8 cellular contexts compared by ENCODE assay signal in genomic region chr12:9446883-9447761, GRCh38.
A peak's percentile ranks its signal among the peaks of the same experiment; 100 is the strongest.
DNase-seq lines count a peak whose midpoint lies in the region; ATAC-seq, FAIRE-seq and TF ChIP-seq lines count a peak whose summit lies in the region.
"Not testable (repeated sequence)": the region's sequence is repeated elsewhere in the genome, so short reads cannot be mapped to it uniquely, and the experiment has no call there.

No MANE protein-coding gene starts in this region.

- POLR2A ChIA-PET in A549 (lab: Yijun Ruan, JAX); activated CD4-positive, alpha-beta T cell treated with anti-CD3 and anti-CD28 coated beads for 36 hours (lab: Charles Lee): not testable (repeated sequence)

- H3K9ac ChIP-seq in HUES48 (ENCODE audit: low read depth, low read length) = peak overlapping the region; percentile 48; the same call in 1 of the 2 replicates
- H3K9ac ChIP-seq in iPS-18a (ENCODE audit: low read length) = peak overlapping the region; percentile 79
- not testable (repeated sequence) for H3K9ac ChIP-seq in parathyroid adenoma

- ATAC-seq in A549 (peak; percentile 59 to 60), GM19023 (IDR thresholded peaks at IDR 0.05; ENCODE audit: unreplicated experiment) (peak; percentile 22), HG02623 (IDR thresholded peaks at IDR 0.05; ENCODE audit: unreplicated experiment) (peak; percentile 10)
- ATAC-seq in activated CD4-positive, alpha-beta T cell treated with anti-CD3 and anti-CD28 coated beads for 36 hours = peak; percentile 26

- H3K4me1 Mint-ChIP-seq in activated CD4-positive, alpha-beta T cell treated with anti-CD3 and anti-CD28 coated beads for 36 hours = peaks cover 17% of the 10 kb centered on the region

- intact Hi-C loops in activated CD4-positive, alpha-beta T cell treated with anti-CD3 and anti-CD28 coated beads for 36 hours (cut with DNase I, micrococcal nuclease) = loop anchor here in 1 of 2 experiments (5.0 kb wide), 1 partner anchor 205 kb away; no protein-coding TSS in a partner anchor

- peak overlapping the region; percentile 84 for H2AFZ ChIP-seq in parathyroid adenoma

- peak overlapping the region; percentile 48 for H3K4me3 ChIP-seq in A549
- peak overlapping the region; percentile 92 for H3K4me3 ChIP-seq in HUES48 (ENCODE audit: low read depth, low read length)
- peak overlapping the region; percentile 65 for H3K4me3 ChIP-seq in choroid plexus epithelial cell (ENCODE audit: low read depth, low read length)
- H3K4me3 ChIP-seq in iPS-18a (ENCODE audit: low read length) = peak overlapping the region; percentile 85
- peak overlapping the region; percentile 77 for H3K4me3 ChIP-seq in parathyroid adenoma (ENCODE audit: low read depth, low read length)

- not testable (repeated sequence) for TF ChIP-seq CTCF in A549 (IDR thresholded peaks at IDR 0.05); choroid plexus epithelial cell (conservative IDR thresholded peaks at IDR 0.05; ENCODE audit: low read depth, low read length); parathyroid adenoma (IDR thresholded peaks at IDR 0.05)

- H3K27ac ChIP-seq in A549 (peak overlapping the region; percentile 64 to 88; a peak in 5 of 6 replicates), HUES48 (ENCODE audit: low read depth, low read length) (peak overlapping the region; percentile 87)
- not testable (repeated sequence) for H3K27ac ChIP-seq in iPS-18a (ENCODE audit: low read length); parathyroid adenoma

- H3K4me2 ChIP-seq in A549 (peak overlapping the region; percentile 75), parathyroid adenoma (ENCODE audit: low read length) (peak overlapping the region; percentile 88)

- H3K79me2 ChIP-seq in parathyroid adenoma = not testable (repeated sequence)

- H3K36me3 ChIP-seq in HUES48 (ENCODE audit: control insufficient read depth, insufficient read depth, low read length); iPS-18a (ENCODE audit: control insufficient read depth, low read depth, low read length); parathyroid adenoma (ENCODE audit: control insufficient read depth, insufficient read depth, low read length): not testable (repeated sequence)

- DNase-seq in A549 (ENCODE audit: low read depth in 1 of 2, low spot score in 1 of 2); choroid plexus epithelial cell (ENCODE audit: low read depth): not testable (repeated sequence)
- DNase-seq in activated CD4-positive, alpha-beta T cell treated with anti-CD3 and anti-CD28 coated beads for 36 hours = peak; percentile 35

- H3K27me3 ChIP-seq in HUES48 (ENCODE audit: control insufficient read depth, insufficient read depth, low read length); iPS-18a (ENCODE audit: control insufficient read depth, insufficient read depth, low read length); parathyroid adenoma (ENCODE audit: control insufficient read depth, insufficient read depth, low read length): not testable (repeated sequence)

- peak overlapping the region; percentile 98 for H3K4me3 Mint-ChIP-seq in activated CD4-positive, alpha-beta T cell treated with anti-CD3 and anti-CD28 coated beads for 36 hours

- CTCF ChIA-PET in A549 (lab: Yijun Ruan, JAX); activated CD4-positive, alpha-beta T cell treated with anti-CD3 and anti-CD28 coated beads for 36 hours (lab: Charles Lee): not testable (repeated sequence)

- 5% methylated on average over 12 of the region's 20 CpGs for WGBS in A549 (ENCODE audit: missing lambda C conversion rate)

- TF ChIP-seq EP300 in A549 (IDR thresholded peaks at IDR 0.05) = not testable (repeated sequence)

- not testable (repeated sequence) for H3K4me1 ChIP-seq in A549; HUES48 (ENCODE audit: control insufficient read depth, insufficient read depth, low read length); iPS-18a (ENCODE audit: control insufficient read depth, low read depth, low read length); parathyroid adenoma

- not testable (repeated sequence) for TF ChIP-seq POLR2A in A549 (IDR thresholded peaks at IDR 0.05; ENCODE audit: low read length)

- H3K27ac Mint-ChIP-seq in activated CD4-positive, alpha-beta T cell treated with anti-CD3 and anti-CD28 coated beads for 36 hours = peak overlapping the region; percentile 66

- not testable (repeated sequence) for H3K9me3 Mint-ChIP-seq in activated CD4-positive, alpha-beta T cell treated with anti-CD3 and anti-CD28 coated beads for 36 hours (ENCODE audit: low read depth)

- not testable (repeated sequence) for TF ChIP-seq RAD21 in A549 (conservative IDR thresholded peaks at IDR 0.05 in 1 of 2, IDR thresholded peaks at IDR 0.05 in 1 of 2)

- H3K36me3 Mint-ChIP-seq in activated CD4-positive, alpha-beta T cell treated with anti-CD3 and anti-CD28 coated beads for 36 hours (ENCODE audit: low read depth) = not testable (repeated sequence)

- FAIRE-seq in A549 (lab: Jason Lieb, UNC) = not testable (repeated sequence)

- not testable (repeated sequence) for H3K27me3 Mint-ChIP-seq in activated CD4-positive, alpha-beta T cell treated with anti-CD3 and anti-CD28 coated beads for 36 hours

- not testable (repeated sequence) for H3K9me3 ChIP-seq in A549; HUES48 (ENCODE audit: control insufficient read depth, insufficient read depth, low read length); iPS-18a (ENCODE audit: control insufficient read depth, low read depth, low read length); parathyroid adenoma (ENCODE audit: control insufficient read depth, low read length)

TF ChIP-seq in A549, 52 proteins besides CTCF, POLR2A, EP300 and RAD21:
- TF ChIP-seq, protein P1, sequence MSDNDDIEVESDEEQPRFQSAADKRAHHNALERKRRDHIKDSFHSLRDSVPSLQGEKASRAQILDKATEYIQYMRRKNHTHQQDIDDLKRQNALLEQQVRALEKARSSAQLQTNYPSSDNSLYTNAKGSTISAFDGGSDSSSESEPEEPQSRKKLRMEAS (IDR thresholded peaks at IDR 0.05) = 0 out of 2 replicates have a peak, but pooled peaks have one; percentile 5
